ENCODE assay signal across 1 cellular context in genomic region chr22:30430933-30431332, GRCh38.
TF ChIP-seq lines count a peak whose summit lies in the region.

No MANE protein-coding gene starts in this region.

TF ChIP-seq in GM23338, 12 proteins besides CTCF, POLR2A, EP300 and RAD21 (continued from another document):
- no peak for TF ChIP-seq CREB1 (CRISPR knock-in tag; IDR thresholded peaks at IDR 0.05; ENCODE audit: low read depth)
- no peak for TF ChIP-seq STAT1 (IDR thresholded peaks at IDR 0.05; ENCODE audit: unreplicated experiment)
- no peak for TF ChIP-seq JUNB (IDR thresholded peaks at IDR 0.05; ENCODE audit: unreplicated experiment)
- no peak for TF ChIP-seq ZNF331 (CRISPR knock-in tag; IDR thresholded peaks at IDR 0.05; ENCODE audit: low read depth)
- TF ChIP-seq ZNF114 (CRISPR knock-in tag; IDR thresholded peaks at IDR 0.05), result no peak
TF ChIP-seq in GM23338: peak in this region for 0.
